ENCODE assay signal across 19 cellular contexts in genomic region chr4:20916106-20916505, GRCh38.
DNase-seq lines count a peak whose midpoint lies in the region; ATAC-seq and TF ChIP-seq lines count a peak whose summit lies in the region.
"Had no signal": no experiment of that assay in that cellular context is flagged by ENCODE, and none has a peak within 500 bp of the region (broad histone marks: within the 10 kb centered on the region; RNA-seq: fewer than 3 reads in every experiment).

No MANE protein-coding gene starts in this region.

- H3K4me1 ChIP-seq in BLaER1: peaks cover 8% of the 10 kb centered on the region; the same call in 1 of the 2 replicates
- peaks cover 9% of the 10 kb centered on the region for H3K4me1 ChIP-seq in CD8-positive, alpha-beta memory T cell (ENCODE audit: insufficient read depth, low read length)

- H3K9me3 Mint-ChIP-seq in CD8-positive, alpha-beta memory T cell: peaks cover 0 to 14% (median 0%) of the 10 kb centered on the region in 5 donors
- peaks cover 2% of the 10 kb centered on the region for H3K9me3 Mint-ChIP-seq in activated CD8-positive, alpha-beta T cell treated with anti-CD3 and anti-CD28 coated beads for 36 hours

- intact Hi-C loops in activated CD8-positive, alpha-beta T cell treated with anti-CD3 and anti-CD28 coated beads for 36 hours (cut with micrococcal nuclease): no loop called here

- no peak overlapping the region for H3K9ac ChIP-seq in BLaER1

- ATAC-seq in activated CD8-positive, alpha-beta T cell treated with anti-CD3 and anti-CD28 coated beads for 36 hours: no peak
- no peak for ATAC-seq in HG03520 (IDR thresholded peaks at IDR 0.05; ENCODE audit: unreplicated experiment)
- ATAC-seq in GM19455 (IDR thresholded peaks at IDR 0.05; ENCODE audit: unreplicated experiment): no peak
- ATAC-seq: left cardiac atrium, mucosa of descending colon, Right ventricle myocardium inferior, sciatic nerve, WTC11 had no signal

- H3K4me1 Mint-ChIP-seq in CD8-positive, alpha-beta memory T cell: peaks cover 16 to 42% (median 32%) of the 10 kb centered on the region in 3 donors
- H3K4me1 Mint-ChIP-seq in activated CD8-positive, alpha-beta T cell treated with anti-CD3 and anti-CD28 coated beads for 36 hours (ENCODE audit: low read depth): peaks cover 11% of the 10 kb centered on the region
- H3K4me1 Mint-ChIP-seq: WTC11 had no signal

- H3K27ac ChIP-seq in BLaER1: no peak overlapping the region
- H3K27ac ChIP-seq in CD8-positive, alpha-beta memory T cell (ENCODE audit: low read depth, low read length): no peak overlapping the region

- H3K4me3 ChIP-seq in BLaER1: no peak overlapping the region
- no peak overlapping the region for H3K4me3 ChIP-seq in CD8-positive, alpha-beta memory T cell (ENCODE audit: low read length)
- H3K4me3 ChIP-seq: mucosa of descending colon had no signal

- no peaks in the 10 kb centered on the region for H3K27me3 ChIP-seq in BLaER1
- no peaks in the 10 kb centered on the region for H3K27me3 ChIP-seq in CD8-positive, alpha-beta memory T cell (ENCODE audit: insufficient read depth, low read length, poor library complexity, severe bottlenecking)

- no peaks in the 10 kb centered on the region for H3K36me3 ChIP-seq in BLaER1
- no peaks in the 10 kb centered on the region for H3K36me3 ChIP-seq in CD8-positive, alpha-beta memory T cell (ENCODE audit: insufficient read depth, low read length)

- DNase-seq in CD8-positive, alpha-beta memory T cell: peak in 4 of 5 donors; percentile 18 to 53 (median 28)
- DNase-seq in activated CD8-positive, alpha-beta T cell treated with anti-CD3 and anti-CD28 coated beads for 36 hours: peak; percentile 30
- DNase-seq in iris pigment epithelial cell (ENCODE audit: low read depth) (peak; percentile 77), GM13977 (ENCODE audit: low spot score) (no peak), OCI-M2 (lab: John Stamatoyannopoulos, UW; ENCODE audit: unreplicated experiment) (no peak)
- DNase-seq: activated CD8-positive, alpha-beta memory T cell treated with anti-CD3 and anti-CD28 coated beads, Interleukin-2, amount 50 U/mL, for 48 hours; amygdala; GDM1; hypothalamus; left cardiac atrium; NCI-H187 treated with DMSO at 0.1 percent for 48 hours; stimulated activated CD4-positive, alpha-beta T cell treated with anti-CD3 and anti-CD28 coated beads, Interleukin-1b, Interleukin-23, amount 100 ng/mL, for 48 hours had no signal

- CTCF ChIA-PET in CD8-positive, alpha-beta memory T cell (lab: Charles Lee): interaction anchor here (1.4 kb wide), 1 partner anchor 142 kb away, joined by 4 read pairs; no protein-coding TSS in a partner anchor
- CTCF ChIA-PET in activated CD8-positive, alpha-beta T cell treated with anti-CD3 and anti-CD28 coated beads for 36 hours (lab: Charles Lee): no interaction called here

- no peak for TF ChIP-seq CTCF in activated CD8-positive, alpha-beta T cell treated with anti-CD3 and anti-CD28 coated beads for 36 hours (IDR thresholded peaks at IDR 0.05)
- no peak for TF ChIP-seq CTCF in GM13977 (IDR thresholded peaks at IDR 0.05; ENCODE audit: extremely low read depth, insufficient read depth, missing control alignments)

- peak overlapping the region; percentile 3 to 97 (median 76) for H3K27ac Mint-ChIP-seq in CD8-positive, alpha-beta memory T cell
- H3K27ac Mint-ChIP-seq in activated CD8-positive, alpha-beta T cell treated with anti-CD3 and anti-CD28 coated beads for 36 hours: no peak overlapping the region
- H3K27ac Mint-ChIP-seq: WTC11 had no signal

- peak overlapping the region; percentile 21 to 75 (median 67) for H3K4me3 Mint-ChIP-seq in CD8-positive, alpha-beta memory T cell
- no peak overlapping the region for H3K4me3 Mint-ChIP-seq in activated CD8-positive, alpha-beta T cell treated with anti-CD3 and anti-CD28 coated beads for 36 hours
- H3K4me3 Mint-ChIP-seq: WTC11 had no signal

- POLR2A ChIA-PET in CD8-positive, alpha-beta memory T cell (lab: Charles Lee): no interaction called here
- POLR2A ChIA-PET in activated CD8-positive, alpha-beta T cell treated with anti-CD3 and anti-CD28 coated beads for 36 hours (lab: Charles Lee): no interaction called here

- in situ Hi-C loops in GM13977 (cut with MboI; ENCODE audit: low pct_unique_long_range_greater_than_20kb, low sequenced_read_pairs, unreplicated experiment): no loop called here

- H3K36me3 Mint-ChIP-seq in CD8-positive, alpha-beta memory T cell: peaks cover 0 to 3% (median 2%) of the 10 kb centered on the region in 3 donors
- H3K36me3 Mint-ChIP-seq in activated CD8-positive, alpha-beta T cell treated with anti-CD3 and anti-CD28 coated beads for 36 hours (ENCODE audit: low read depth): no peaks in the 10 kb centered on the region
- H3K36me3 Mint-ChIP-seq: WTC11 had no signal

- H3K4me2 ChIP-seq in BLaER1: 0 out of 2 replicates have a peak overlapping the region, but pooled peaks have one; percentile 13

- no peaks in the 10 kb centered on the region for H3K27me3 Mint-ChIP-seq in CD8-positive, alpha-beta memory T cell
- no peaks in the 10 kb centered on the region for H3K27me3 Mint-ChIP-seq in activated CD8-positive, alpha-beta T cell treated with anti-CD3 and anti-CD28 coated beads for 36 hours

- H3K9me3 ChIP-seq in BLaER1: no peaks in the 10 kb centered on the region
- no peaks in the 10 kb centered on the region for H3K9me3 ChIP-seq in CD8-positive, alpha-beta memory T cell (ENCODE audit: low read length)
- H3K9me3 ChIP-seq: mucosa of descending colon had no signal

- no peaks in the 10 kb centered on the region for H4K20me1 ChIP-seq in BLaER1

Comparison
In these comparisons a context has a peak if more than half of its experiments do, and no peak if none do; other contexts are left out.
1. DNase-seq: peak in CD8-positive, alpha-beta memory T cell (4 of 5), activated CD8-positive, alpha-beta T cell treated with anti-CD3 and anti-CD28 coated beads for 36 hours (single experiment) and iris pigment epithelial cell (single experiment); none in GM13977 (single experiment) and OCI-M2 (single experiment).